Comparison of ENCODE assay signal across 20 cellular contexts in the genomic region with DNA sequence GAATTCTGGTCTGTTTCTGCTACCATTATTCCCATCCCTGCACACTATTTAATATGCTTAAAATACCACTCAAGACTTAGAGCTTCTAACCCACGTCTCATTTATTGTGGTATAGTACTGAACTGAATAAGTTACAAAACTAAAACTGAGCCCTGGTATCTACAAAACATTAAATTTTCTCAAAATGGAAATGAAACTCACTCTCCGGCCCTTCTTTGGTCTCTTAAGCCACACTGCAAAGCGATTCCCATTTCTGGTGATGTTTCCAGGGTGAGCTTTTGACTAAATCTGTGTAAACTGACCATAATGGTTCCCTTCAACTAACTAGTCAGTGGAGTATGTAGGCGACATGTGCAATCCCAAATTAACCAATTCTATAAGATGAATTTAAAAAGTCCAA. TPM values are rescaled to one million over a fixed set of nuclear protein-coding genes. Genes with fewer than 3 reads are reported as not detected.
DNase-seq lines count a peak whose midpoint lies in the region; ATAC-seq and TF ChIP-seq lines count a peak whose summit lies in the region.
"Had no signal": no experiment of that assay in that cellular context is flagged by ENCODE, and none has a peak within 500 bp of the region (broad histone marks: within the 10 kb centered on the region; RNA-seq: fewer than 3 reads in every experiment).

No MANE protein-coding gene starts in this region.

- TF ChIP-seq POLR2A in GM18505 (IDR thresholded peaks at IDR 0.05; ENCODE audit: borderline replicate concordance, extremely low read depth, insufficient read depth, insufficient read length) = no peak

- DNase-seq in OCI-M2 (lab: John Stamatoyannopoulos, UW; ENCODE audit: unreplicated experiment) = no peak
- no peak for DNase-seq in NCI-H510A (lab: John Stamatoyannopoulos, UW)
- no peak for DNase-seq in AG08396 (ENCODE audit: low spot score)
- DNase-seq: activated naive CD4-positive, alpha-beta T cell treated with anti-CD3 and anti-CD28 coated beads, Interleukin-2, amount 10 ng/mL, durations not matched to agents 7 days and 5 days; activated T-cell treated with anti-CD3 and anti-CD28 coated beads, Interleukin-2, amount 50 U/mL, for 1 hour; esophagus squamous epithelium; GM23248; HFFc6; hypothalamus; naive B cell; NCI-H146; NCI-H526; stimulated activated CD8-positive, alpha-beta memory T cell treated with anti-CD3 and anti-CD28 coated beads, Interleukin-4, amount 100 ng/mL, for 48 hours; T-cell had no signal

- H3K27me3 Mint-ChIP-seq in activated T-helper 17 cell treated with anti-CD3 and anti-CD28 coated beads, Interleukin-2, amount 50 U/mL, for 72 hours = no peaks in the 10 kb centered on the region
- H3K27me3 Mint-ChIP-seq: activated naive CD4-positive, alpha-beta T cell treated with anti-CD3 and anti-CD28 coated beads, Interleukin-2, amount 10 ng/mL, durations not matched to agents 7 days and 5 days; naive B cell; T-cell had no signal

- peaks cover 20% of the 10 kb centered on the region for H3K36me3 Mint-ChIP-seq in activated T-helper 17 cell treated with anti-CD3 and anti-CD28 coated beads, Interleukin-2, amount 50 U/mL, for 72 hours (ENCODE audit: low read depth)

- no peaks in the 10 kb centered on the region for H3K9me3 Mint-ChIP-seq in activated T-helper 17 cell treated with anti-CD3 and anti-CD28 coated beads, Interleukin-2, amount 50 U/mL, for 72 hours

- peak overlapping the region; percentile 57 for H3K27ac Mint-ChIP-seq in activated T-helper 17 cell treated with anti-CD3 and anti-CD28 coated beads, Interleukin-2, amount 50 U/mL, for 72 hours
- H3K27ac Mint-ChIP-seq: activated naive CD4-positive, alpha-beta T cell treated with anti-CD3 and anti-CD28 coated beads, Interleukin-2, amount 10 ng/mL, durations not matched to agents 7 days and 5 days; HFFc6 had no signal

- ATAC-seq in GM18909 (IDR thresholded peaks at IDR 0.05; ENCODE audit: poor library complexity, unreplicated experiment) = peak; percentile 46
- peak; percentile 52 for ATAC-seq in GM21529 (IDR thresholded peaks at IDR 0.05; ENCODE audit: unreplicated experiment)
- peak; percentile 59 for ATAC-seq in HG03025 (IDR thresholded peaks at IDR 0.05; ENCODE audit: low FRiP score, unreplicated experiment)
- ATAC-seq in activated T-helper 17 cell treated with anti-CD3 and anti-CD28 coated beads, Interleukin-2, amount 50 U/mL, for 72 hours (replicated peaks) = no peak
- no peak for ATAC-seq in GM18505 (IDR thresholded peaks at IDR 0.05; ENCODE audit: unreplicated experiment)
- ATAC-seq: left lung, T-cell had no signal

- no peak overlapping the region for H3K4me3 Mint-ChIP-seq in activated T-helper 17 cell treated with anti-CD3 and anti-CD28 coated beads, Interleukin-2, amount 50 U/mL, for 72 hours
- H3K4me3 Mint-ChIP-seq: activated naive CD4-positive, alpha-beta T cell treated with anti-CD3 and anti-CD28 coated beads, Interleukin-2, amount 10 ng/mL, durations not matched to agents 7 days and 5 days; HFFc6 had no signal

- H3K4me1 Mint-ChIP-seq in activated T-helper 17 cell treated with anti-CD3 and anti-CD28 coated beads, Interleukin-2, amount 50 U/mL, for 72 hours = peaks cover 49% of the 10 kb centered on the region

RNA-seq across cellular contexts. Expression of gene KPNA4, which starts 18.6 kb away (rescaled TPM):
- total RNA-seq in activated T-helper 17 cell treated with anti-CD3 and anti-CD28 coated beads, Interleukin-2, amount 50 U/mL, for 72 hours = 10 to 100 TPM; 39.9 to 69.2 TPM

Comparison
In these comparisons a context has a peak if more than half of its experiments do, and no peak if none do; other contexts are left out.
1. ATAC-seq: peak in GM18909 (single experiment), GM21529 (single experiment) and HG03025 (single experiment); none in activated T-helper 17 cell treated with anti-CD3 and anti-CD28 coated beads, Interleukin-2, amount 50 U/mL, for 72 hours (single experiment) and GM18505 (single experiment).